Comparison of ENCODE assay signal across 1 cellular context in genomic region chr22:37162221-37163095, GRCh38.
TF ChIP-seq lines count a peak whose summit lies in the region.

No MANE protein-coding gene starts in this region.

TF ChIP-seq in SK-N-SH, 30 proteins besides CTCF, POLR2A, EP300 and RAD21 (continued from another document):
- no peak for TF ChIP-seq REST (IDR thresholded peaks at IDR 0.05; ENCODE audit: low read depth, low read length)
- TF ChIP-seq ELF1 (IDR thresholded peaks at IDR 0.05) = no peak
- no peak for TF ChIP-seq POLR2AphosphoS5 (IDR thresholded peaks at IDR 0.05; ENCODE audit: low read depth, low read length)
- TF ChIP-seq GABPA (IDR thresholded peaks at IDR 0.05; ENCODE audit: low read depth) = no peak
- no peak for TF ChIP-seq USF1 (IDR thresholded peaks at IDR 0.05; ENCODE audit: borderline replicate concordance, low read depth)
- no peak for TF ChIP-seq RCOR1 (IDR thresholded peaks at IDR 0.05; ENCODE audit: low read length)
- no peak for TF ChIP-seq RFX5 (IDR thresholded peaks at IDR 0.05; ENCODE audit: low read length)
- TF ChIP-seq IRF3 (IDR thresholded peaks at IDR 0.05; ENCODE audit: low read depth, low read length) = no peak
- no peak for TF ChIP-seq USF2 (IDR thresholded peaks at IDR 0.05; ENCODE audit: borderline replicate concordance, low read depth, low read length)
- no peak for TF ChIP-seq SIN3A (IDR thresholded peaks at IDR 0.05; ENCODE audit: borderline replicate concordance, low read depth, low read length)
- no peak for TF ChIP-seq EZH2phosphoT487 (IDR thresholded peaks at IDR 0.05; ENCODE audit: borderline replicate concordance, low read depth)
- TF ChIP-seq MEF2A (IDR thresholded peaks at IDR 0.05; ENCODE audit: borderline replicate concordance, low read depth) = no peak
- TF ChIP-seq CHD2 (IDR thresholded peaks at IDR 0.05; ENCODE audit: low read length, partially characterized antibody) = no peak
- TF ChIP-seq TCF12 (IDR thresholded peaks at IDR 0.05) = no peak
- no peak for TF ChIP-seq FOSL2 (IDR thresholded peaks at IDR 0.05; ENCODE audit: borderline replicate concordance, low read depth)
